ENCODE assay signal across 9 cellular contexts in genomic region chrX:104254442-104255115, GRCh38. TPM values are rescaled to one million over a fixed set of nuclear protein-coding genes. Genes with fewer than 3 reads are reported as not detected.
DNase-seq lines count a peak whose midpoint lies in the region; ATAC-seq and TF ChIP-seq lines count a peak whose summit lies in the region.
"Had no signal": no experiment of that assay in that cellular context is flagged by ENCODE, and none has a peak within 500 bp of the region (broad histone marks: within the 10 kb centered on the region; RNA-seq: fewer than 3 reads in every experiment).

Gene ESX1 (minus strand): TSS chrX:104254933. CDS start chrX:104254849, 84 bp downstream.

- no peaks in the 10 kb centered on the region for H3K9me3 ChIP-seq in CD4-positive, alpha-beta T cell (ENCODE audit: control insufficient read depth, low read length)
- no peaks in the 10 kb centered on the region for H3K9me3 ChIP-seq in HUES6 (ENCODE audit: control insufficient read depth, insufficient read depth, low read depth, low read length)
- no peaks in the 10 kb centered on the region for H3K9me3 ChIP-seq in Caco-2

- H3K9ac ChIP-seq in HUES6 (ENCODE audit: low read length) = no peak within 1 kb of the TSS

- H3K27me3 Mint-ChIP-seq in CD4-positive, alpha-beta T cell = peaks cover 38% of the 10 kb centered on the region
- H3K27me3 Mint-ChIP-seq in central memory CD8-positive, alpha-beta T cell = peaks cover 26% of the 10 kb centered on the region
- peaks cover 91% of the 10 kb centered on the region for H3K27me3 Mint-ChIP-seq in nephron (ENCODE audit: low read depth)
- H3K27me3 Mint-ChIP-seq in Caco-2 (ENCODE audit: insufficient read depth, unreplicated experiment) = no peaks in the 10 kb centered on the region

- no peak for ATAC-seq in CD4-positive, alpha-beta T cell (ENCODE audit: poor library complexity)
- no peak for ATAC-seq in central memory CD8-positive, alpha-beta T cell (replicated peaks; ENCODE audit: extremely low read depth, poor library complexity, severe bottlenecking)
- ATAC-seq: HCT116 had no signal

- H3K4me1 ChIP-seq in HUES6 (ENCODE audit: control insufficient read depth, insufficient read depth, low read length) (peaks cover 10% of the 10 kb centered on the region; the same call in 1 of the 2 replicates), Caco-2 (no peaks in the 10 kb centered on the region)

- peaks cover 29% of the 10 kb centered on the region for H3K27me3 ChIP-seq in CD4-positive, alpha-beta T cell (ENCODE audit: control insufficient read depth, insufficient read depth, low read length)
- H3K27me3 ChIP-seq in HUES6 (ENCODE audit: control insufficient read depth, insufficient read depth, low read length) (peaks cover 98% of the 10 kb centered on the region), Caco-2 (replicated peaks; ENCODE audit: control insufficient read depth, insufficient read depth, low read length) (no peaks in the 10 kb centered on the region)

- peaks cover 6% of the 10 kb centered on the region for H3K4me1 Mint-ChIP-seq in CD4-positive, alpha-beta T cell (ENCODE audit: low read depth)
- peaks cover 6% of the 10 kb centered on the region for H3K4me1 Mint-ChIP-seq in central memory CD8-positive, alpha-beta T cell
- H3K4me1 Mint-ChIP-seq in nephron (peaks cover 8% of the 10 kb centered on the region), Caco-2 (ENCODE audit: low read depth, unreplicated experiment) (no peaks in the 10 kb centered on the region)

- H3K27ac ChIP-seq in CD4-positive, alpha-beta T cell (ENCODE audit: low read depth, low read length) = no peak within 1 kb of the TSS
- no peak within 1 kb of the TSS for H3K27ac ChIP-seq in HUES6 (ENCODE audit: low read depth, low read length)

- POLR2A ChIA-PET in CD4-positive, alpha-beta T cell (lab: Charles Lee) = no interaction called here
- POLR2A ChIA-PET in Caco-2 (lab: Charles Lee) = no interaction called here

- BruUV-seq in Caco-2 (replicated peaks; lab: Mats Ljungman, UMichigan) = no TSS peak

- H3K36me3 Mint-ChIP-seq in CD4-positive, alpha-beta T cell (ENCODE audit: low read depth) = no peaks in the 10 kb centered on the region
- no peaks in the 10 kb centered on the region for H3K36me3 Mint-ChIP-seq in central memory CD8-positive, alpha-beta T cell (ENCODE audit: insufficient read depth)
- H3K36me3 Mint-ChIP-seq in nephron (ENCODE audit: low read depth) = no peaks in the 10 kb centered on the region
- H3K36me3 Mint-ChIP-seq in Caco-2 (ENCODE audit: insufficient read depth, unreplicated experiment) = no peaks in the 10 kb centered on the region

- no peak for DNase-seq in CD4-positive, alpha-beta T cell
- no peak for DNase-seq in central memory CD8-positive, alpha-beta T cell (ENCODE audit: low spot score in 2 of 2)
- DNase-seq in hepatic stellate cell (ENCODE audit: low spot score) (no peak), cerebellar cortex (ENCODE audit: low spot score) (no peak), head of caudate nucleus (no peak), Caco-2 (no peak)

- H3K36me3 ChIP-seq in HUES6 (ENCODE audit: control insufficient read depth, insufficient read depth, low read length) (no peaks in the 10 kb centered on the region), Caco-2 (ENCODE audit: control insufficient read depth, insufficient read depth, low read length) (no peaks in the 10 kb centered on the region)

- no peak within 1 kb of the TSS for H3K27ac Mint-ChIP-seq in CD4-positive, alpha-beta T cell
- no peak within 1 kb of the TSS for H3K27ac Mint-ChIP-seq in central memory CD8-positive, alpha-beta T cell (ENCODE audit: low read depth)
- H3K27ac Mint-ChIP-seq in nephron (no peak within 1 kb of the TSS), Caco-2 (ENCODE audit: unreplicated experiment) (no peak within 1 kb of the TSS)

- H3K4me3 ChIP-seq in HUES6 (ENCODE audit: low read depth, low read length) = peak within 1 kb of the TSS; percentile 48
- no peak within 1 kb of the TSS for H3K4me3 ChIP-seq in Caco-2 (ENCODE audit: low read depth, low read length)

- TF ChIP-seq CTCF in CD4-positive, alpha-beta T cell (IDR thresholded peaks at IDR 0.05) = no peak
- TF ChIP-seq CTCF in nephron (IDR thresholded peaks at IDR 0.05; ENCODE audit: unreplicated experiment in 3 of 3) = no peak
- no peak for TF ChIP-seq CTCF in Caco-2 (IDR thresholded peaks at IDR 0.05; ENCODE audit: insufficient read depth in 1 of 2, low read depth in 1 of 2, low read length in 1 of 2, severe bottlenecking in 1 of 2, unreplicated experiment in 1 of 2)

- peak within 1 kb of the TSS; percentile 45 for H3K4me3 Mint-ChIP-seq in CD4-positive, alpha-beta T cell
- peak within 1 kb of the TSS; percentile 43 for H3K4me3 Mint-ChIP-seq in central memory CD8-positive, alpha-beta T cell
- H3K4me3 Mint-ChIP-seq in nephron (peak within 1 kb of the TSS; percentile 62 to 79 (median 78)), Caco-2 (ENCODE audit: unreplicated experiment) (no peak within 1 kb of the TSS)

- CTCF ChIA-PET in CD4-positive, alpha-beta T cell (lab: Charles Lee) = no interaction called here
- CTCF ChIA-PET in Caco-2 (lab: Charles Lee) = no interaction called here

- H3K9me3 Mint-ChIP-seq in CD4-positive, alpha-beta T cell = no peaks in the 10 kb centered on the region
- no peaks in the 10 kb centered on the region for H3K9me3 Mint-ChIP-seq in central memory CD8-positive, alpha-beta T cell
- peaks cover 8% of the 10 kb centered on the region for H3K9me3 Mint-ChIP-seq in nephron
- H3K9me3 Mint-ChIP-seq in Caco-2 (ENCODE audit: unreplicated experiment) = no peaks in the 10 kb centered on the region

- intact Hi-C loops in CD4-positive, alpha-beta T cell (cut with DNase I, micrococcal nuclease) = no loop called here
- intact Hi-C loops in head of caudate nucleus (cut with DNase I) (no loop called here), Caco-2 (cut with micrococcal nuclease; ENCODE audit: unreplicated experiment) (no loop called here)

RNA-seq across cellular contexts. Expression of gene ESX1, which starts in this region (rescaled TPM):
- total RNA-seq in CD4-positive, alpha-beta T cell = not detected
- not detected in 2 replicates for total RNA-seq in Caco-2 (2022)
